In genomic region chrX:130902783-130903613, GRCh38 we compare ENCODE assay signal across 8 cellular contexts. TPM values are rescaled to one million over a fixed set of nuclear protein-coding genes. Genes with fewer than 3 reads are reported as not detected.
DNase-seq lines count a peak whose midpoint lies in the region; ATAC-seq and TF ChIP-seq lines count a peak whose summit lies in the region.

Gene ENOX2, minus strand, starts transcription at chrX:130903209. Its CDS starts 199,993 bp downstream, at chrX:130703216.

- in situ Hi-C loops in KBM-7 (cut with MboI; ENCODE audit: low pct_unique_long_range_greater_than_20kb, low sequenced_read_pairs) = loop anchor here (25.0 kb wide), 1 partner anchor 366 kb away; no protein-coding TSS in a partner anchor

- H3K36me3 Mint-ChIP-seq in activated T-cell treated with anti-CD3 and anti-CD28 coated beads, Interleukin-2, amount 50 U/mL, for 24 hours (ENCODE audit: low read depth) = peaks cover 3% of the 10 kb centered on the region

- no peaks in the 10 kb centered on the region for H3K9me3 Mint-ChIP-seq in activated T-cell treated with anti-CD3 and anti-CD28 coated beads, Interleukin-2, amount 50 U/mL, for 24 hours

- H3K27me3 Mint-ChIP-seq in activated T-cell treated with anti-CD3 and anti-CD28 coated beads, Interleukin-2, amount 50 U/mL, for 24 hours = peaks cover 24% of the 10 kb centered on the region

- peak within 1 kb of the TSS; percentile 62 to 67 for H3K4me3 ChIP-seq in muscle layer of colon (ENCODE audit: low read depth in 1 of 2, low read length in 2 of 2)

- DNase-seq in DMS153 treated with DMSO at 0.1 percent for 48 hours (lab: John Stamatoyannopoulos, UW; ENCODE audit: unreplicated experiment) (peak; percentile 97), KBM-7 (peak; percentile 99)
- DNase-seq in activated T-cell treated with anti-CD3 and anti-CD28 coated beads, Interleukin-2, amount 50 U/mL, for 24 hours = peak; percentile 79
- peak; percentile 73 to 75 for DNase-seq in stimulated activated CD8-positive, alpha-beta memory T cell treated with anti-CD3 and anti-CD28 coated beads, Interleukin-7, amount 100 ng/mL, for 4 hours (ENCODE audit: low read depth in 2 of 2)

- H3K4me1 Mint-ChIP-seq in activated T-cell treated with anti-CD3 and anti-CD28 coated beads, Interleukin-2, amount 50 U/mL, for 24 hours (ENCODE audit: low read depth) = peaks cover 6% of the 10 kb centered on the region

- peaks cover 0 to 5% of the 10 kb centered on the region in 2 donors for H3K27me3 ChIP-seq in muscle layer of colon (ENCODE audit: control insufficient read depth in 1 of 2, insufficient read depth in 2 of 2, low read length in 2 of 2)

- no peaks in the 10 kb centered on the region for H3K36me3 ChIP-seq in muscle layer of colon (ENCODE audit: insufficient read depth, low read length)

- H3K27ac ChIP-seq in muscle layer of colon (ENCODE audit: low read depth, low read length) = peak within 1 kb of the TSS; percentile 79

- H3K9ac ChIP-seq in muscle layer of colon (ENCODE audit: low read length) = no peak within 1 kb of the TSS

- H3K9me3 ChIP-seq in muscle layer of colon (ENCODE audit: low read length) = no peaks in the 10 kb centered on the region

- no peaks in the 10 kb centered on the region for H3K4me1 ChIP-seq in muscle layer of colon (ENCODE audit: insufficient read depth, low read length)

- no peak within 1 kb of the TSS for H3K27ac Mint-ChIP-seq in activated T-cell treated with anti-CD3 and anti-CD28 coated beads, Interleukin-2, amount 50 U/mL, for 24 hours

- ATAC-seq in GM21717 (IDR thresholded peaks at IDR 0.05; ENCODE audit: unreplicated experiment) (peak; percentile 99), esophagus mucosa (peak; percentile 99)

- no peak within 1 kb of the TSS for H3K4me3 Mint-ChIP-seq in activated T-cell treated with anti-CD3 and anti-CD28 coated beads, Interleukin-2, amount 50 U/mL, for 24 hours

TF ChIP-seq in PFSK-1, 5 proteins besides CTCF, POLR2A, EP300 and RAD21:
- no peak for TF ChIP-seq FOXP2 (optimal IDR thresholded peaks at IDR 0.05; ENCODE audit: borderline replicate concordance, extremely low read depth, extremely low read length, insufficient read depth)
- TF ChIP-seq REST (IDR thresholded peaks at IDR 0.05; ENCODE audit: insufficient read depth in 1 of 2, low read depth in 2 of 2, low read length in 2 of 2) = no peak
- 0 out of 2 replicates have a peak, but pooled peaks have one; percentile 69 for TF ChIP-seq SIN3A (IDR thresholded peaks at IDR 0.05; ENCODE audit: borderline replicate concordance, insufficient read depth, low read length)
- TF ChIP-seq TAF1 (IDR thresholded peaks at IDR 0.05; ENCODE audit: borderline replicate concordance, insufficient read depth, low read length) = 0 out of 2 replicates have a peak, but pooled peaks have one; percentile 50
- peak; percentile 80 for TF ChIP-seq POLR2AphosphoS5 (IDR thresholded peaks at IDR 0.05; ENCODE audit: low read depth, low read length)

RNA-seq across cellular contexts. Expression of gene ENOX2, which starts in this region (rescaled TPM):
- 11.3 TPM for polyA plus RNA-seq in PFSK-1 (2012; ENCODE audit: insufficient read length, low read depth)
- 15.1 TPM for total RNA-seq in esophagus mucosa

Comparison
In these comparisons a context has a peak if more than half of its experiments do, and no peak if none do; other contexts are left out.
1. Peak in every context shown above with its lines: DNase-seq, ATAC-seq, H3K4me3 ChIP-seq and H3K27ac ChIP-seq.